Comparison of ENCODE assay signal across 8 cellular contexts in the genomic region with DNA sequence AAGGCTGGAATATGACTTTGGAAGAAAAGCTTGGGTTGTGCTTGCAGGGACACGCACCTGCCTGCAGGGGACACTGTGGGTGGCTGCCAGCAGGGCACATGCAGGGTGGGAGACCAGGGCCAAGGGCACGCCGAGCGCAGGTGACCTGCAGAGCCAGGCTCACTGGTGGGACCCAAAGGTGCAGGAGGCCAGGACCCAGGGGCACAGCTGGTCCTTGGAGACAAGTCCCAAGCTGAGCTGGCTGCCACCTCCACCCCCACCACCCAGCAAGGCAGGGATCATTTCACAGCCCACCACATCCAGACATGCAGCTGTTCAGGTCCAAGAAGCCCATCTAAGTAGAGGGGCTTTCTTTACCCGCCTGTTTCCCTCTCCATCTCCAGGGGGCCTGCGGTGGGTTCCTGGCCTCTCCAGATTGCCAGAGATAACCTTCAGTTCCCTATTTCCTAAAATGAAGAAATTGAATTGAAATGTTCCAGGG. TPM values are rescaled to one million over a fixed set of nuclear protein-coding genes. Genes with fewer than 3 reads are reported as not detected.
DNase-seq lines count a peak whose midpoint lies in the region; ATAC-seq and TF ChIP-seq lines count a peak whose summit lies in the region.

No MANE protein-coding gene starts in this region.

- H3K9me3 ChIP-seq in gastrocnemius medialis = no peaks in the 10 kb centered on the region

- H3K36me3 ChIP-seq in kidney epithelial cell (ENCODE audit: control insufficient read depth, insufficient read depth, low read length) (no peaks in the 10 kb centered on the region), gastrocnemius medialis (no peaks in the 10 kb centered on the region)

- H3K27ac Mint-ChIP-seq in activated B cell treated with CpG ODN at 0.5 μM for 24 hours = peak overlapping the region; percentile 83

- in situ Hi-C loops in GM13977 (cut with MboI; ENCODE audit: low pct_unique_long_range_greater_than_20kb, low sequenced_read_pairs, unreplicated experiment) (no loop called here), gastrocnemius medialis (cut with MboI; ENCODE audit: low sequenced_read_pairs in 4 of 4) (no loop called here)

- no peaks in the 10 kb centered on the region for H3K9me3 Mint-ChIP-seq in activated B cell treated with CpG ODN at 0.5 μM for 24 hours

- H3K27me3 Mint-ChIP-seq in activated B cell treated with CpG ODN at 0.5 μM for 24 hours = no peaks in the 10 kb centered on the region

- no peak overlapping the region for H3K27ac ChIP-seq in gastrocnemius medialis

- ATAC-seq in activated B cell treated with CpG ODN at 0.5 μM for 24 hours (ENCODE audit: low read depth) (no peak), HG02642 (IDR thresholded peaks at IDR 0.05; ENCODE audit: poor library complexity, unreplicated experiment) (no peak), GM18873 (IDR thresholded peaks at IDR 0.05; ENCODE audit: low FRiP score, unreplicated experiment) (no peak), gastrocnemius medialis (no peak)

- TF ChIP-seq POLR2A in gastrocnemius medialis (IDR thresholded peaks at IDR 0.05) = no peak

- H3K4me1 ChIP-seq in gastrocnemius medialis = peaks cover 0 to 5% of the 10 kb centered on the region in 2 donors

- H3K4me1 Mint-ChIP-seq in activated B cell treated with CpG ODN at 0.5 μM for 24 hours = peaks cover 62% of the 10 kb centered on the region

- no peak for DNase-seq in AG09319 (ENCODE audit: extremely low read depth, low read depth)
- no peak for DNase-seq in GM13977 (ENCODE audit: low spot score)
- peak; percentile 22 for DNase-seq in activated B cell treated with CpG ODN at 0.5 μM for 24 hours
- no peak for DNase-seq in kidney epithelial cell (ENCODE audit: low read depth)
- no peak for DNase-seq in gastrocnemius medialis
- no peak for DNase-seq in H4 (ENCODE audit: low spot score)

- intact Hi-C loops in activated B cell treated with CpG ODN at 0.5 μM for 24 hours (cut with micrococcal nuclease) = loop anchor here (10.0 kb wide), 1 partner anchor 129 kb away; no protein-coding TSS in a partner anchor
- intact Hi-C loops in gastrocnemius medialis (cut with DNase I; ENCODE audit: low total_unique reads) = no loop called here

- no peak overlapping the region for H3K4me3 ChIP-seq in kidney epithelial cell (ENCODE audit: low read depth, low read length)
- no peak overlapping the region for H3K4me3 ChIP-seq in gastrocnemius medialis

- POLR2A ChIA-PET in activated B cell treated with CpG ODN at 0.5 μM for 24 hours (lab: Charles Lee) = interaction anchor here (0.6 to 11.9 kb wide), 8 partner anchors 11 to 96 kb away, joined by 3 to 344 read pairs (median 6); partner anchors contain the start of genes CLIP2 and LAT2

- H3K27me3 ChIP-seq in kidney epithelial cell (ENCODE audit: control insufficient read depth, insufficient read depth, low read length) (no peaks in the 10 kb centered on the region), gastrocnemius medialis (no peaks in the 10 kb centered on the region)

- H3K4me3 Mint-ChIP-seq in activated B cell treated with CpG ODN at 0.5 μM for 24 hours = no peak overlapping the region

- CTCF ChIA-PET in activated B cell treated with CpG ODN at 0.5 μM for 24 hours (lab: Charles Lee) = interaction anchor here (0.8 to 2.0 kb wide), 7 partner anchors 8 to 125 kb away, joined by 3 to 10 read pairs (median 5); partner anchors contain the start of gene CLIP2

- no peaks in the 10 kb centered on the region for H3K36me3 Mint-ChIP-seq in activated B cell treated with CpG ODN at 0.5 μM for 24 hours (ENCODE audit: low read depth)

- TF ChIP-seq CTCF in AG09319 (IDR thresholded peaks at IDR 0.05; ENCODE audit: low read depth, low read length) = peak; percentile 43
- TF ChIP-seq CTCF in GM13977 (IDR thresholded peaks at IDR 0.05; ENCODE audit: extremely low read depth, insufficient read depth, missing control alignments) = peak; percentile 73
- no peak for TF ChIP-seq CTCF in activated B cell treated with CpG ODN at 0.5 μM for 24 hours (IDR thresholded peaks at IDR 0.05)
- peak; percentile 50 for TF ChIP-seq CTCF in kidney epithelial cell (IDR thresholded peaks at IDR 0.05; ENCODE audit: insufficient read depth, low read length, poor library complexity, severe bottlenecking)
- peak in 2 of 5 experiments; percentile 9 to 26 for TF ChIP-seq CTCF in gastrocnemius medialis (IDR thresholded peaks at IDR 0.05 in 4 of 5, conservative IDR thresholded peaks at IDR 0.05 in 1 of 5)

RNA-seq across cellular contexts. Expression of gene CLIP2, which starts 13.8 kb away (rescaled TPM):
- 60.4 and 61.7 TPM in 2 replicates for total RNA-seq in activated B cell treated with CpG ODN at 0.5 μM for 24 hours
- 46.3 and 54.1 TPM in 2 replicates for total RNA-seq in kidney epithelial cell
- 10 to 100 TPM in 1 of 4 donors, 1 to 10 TPM in 3; 2.0 to 10.0 (median 4.2) TPM for total RNA-seq in gastrocnemius medialis
- total RNA-seq in H4 (2014; rRNA removed; shearing (Covaris generic)) = 10.6 and 18.0 TPM in 2 replicates

RNA-seq across cellular contexts. Expression of gene RFC2, which starts 21.2 kb away (rescaled TPM):
- total RNA-seq in activated B cell treated with CpG ODN at 0.5 μM for 24 hours (44.0 and 45.8 TPM in 2 replicates), kidney epithelial cell (15.7 and 19.9 TPM in 2 replicates), gastrocnemius medialis (10 to 100 TPM in 3 of 4 donors, 1 to 10 TPM in 1; 8.2 to 15.2 (median 12.7) TPM)
- 80.6 and 97.3 TPM in 2 replicates for total RNA-seq in H4 (2014; rRNA removed; shearing (Covaris generic))
